20 cellular contexts compared by ENCODE assay signal in the genomic region with DNA sequence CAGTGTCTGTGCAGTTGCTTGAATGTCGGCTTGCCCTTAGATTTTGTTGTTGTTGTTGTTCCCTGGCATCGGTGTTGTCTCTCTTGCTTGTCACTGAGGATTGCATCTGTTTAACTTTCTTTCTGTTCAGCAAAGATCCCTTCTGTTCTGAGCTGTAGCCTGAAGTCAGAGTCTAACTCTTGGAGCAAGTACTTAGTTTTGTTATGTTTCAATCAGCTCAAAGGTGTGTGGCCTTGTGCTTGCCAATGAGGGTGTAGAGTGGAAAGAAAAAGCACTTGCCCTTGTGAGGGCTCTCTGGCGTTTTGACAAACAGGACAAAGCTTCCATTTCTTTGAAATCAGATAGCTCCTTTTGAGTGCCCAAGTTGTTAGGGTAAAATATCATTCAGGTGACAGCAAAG.
DNase-seq lines count a peak whose midpoint lies in the region; ATAC-seq and TF ChIP-seq lines count a peak whose summit lies in the region.
"Had no signal": no experiment of that assay in that cellular context is flagged by ENCODE, and none has a peak within 500 bp of the region (broad histone marks: within the 10 kb centered on the region; RNA-seq: fewer than 3 reads in every experiment).

No MANE protein-coding gene starts in this region.

- no peak overlapping the region for H3K4ac ChIP-seq in H9 (ENCODE audit: low read depth, low read length)

- no peak overlapping the region for H4K91ac ChIP-seq in H9 (ENCODE audit: insufficient read length, low read depth, low read length)

- H3K36me3 Mint-ChIP-seq in H9 (ENCODE audit: insufficient read depth in 1 of 3, low read depth in 3 of 3): no peaks in the 10 kb centered on the region
- no peaks in the 10 kb centered on the region for H3K36me3 Mint-ChIP-seq in naive thymus-derived CD8-positive, alpha-beta T cell
- H3K36me3 Mint-ChIP-seq: naive B cell had no signal

- no peak overlapping the region for H3K27ac ChIP-seq in H9 (ENCODE audit: insufficient read length, low read depth, low read length)
- H3K27ac ChIP-seq in RWPE2 (ENCODE audit: poor library complexity, severe bottlenecking): no peak overlapping the region
- H3K27ac ChIP-seq: breast epithelium, pancreas, SJCRH30, VCaP had no signal

- no peak overlapping the region for H2BK12ac ChIP-seq in H9 (ENCODE audit: insufficient read length, low read depth, low read length)

- peak; percentile 2 for DNase-seq in GM12865 (ENCODE audit: low read depth)
- no peak for DNase-seq in H9
- DNase-seq in RWPE2 (ENCODE audit: low spot score): no peak
- peak; percentile 19 for DNase-seq in midbrain (lab: John Stamatoyannopoulos, UW)
- DNase-seq in hippocampal formation (lab: John Stamatoyannopoulos, UW): no peak
- no peak for DNase-seq in naive thymus-derived CD8-positive, alpha-beta T cell
- no peak for DNase-seq in GF-D8 (lab: John Stamatoyannopoulos, UW)
- no peak for DNase-seq in stimulated activated CD4-positive, alpha-beta T cell treated with anti-CD3 and anti-CD28 coated beads, Interleukin-15, amount 100 ng/mL, for 24 hours
- DNase-seq: Caco-2; IMR-90; MV-4-11; naive B cell; NCI-H187; pancreas; SJCRH30; stimulated activated CD4-positive, alpha-beta T cell treated with anti-CD3 and anti-CD28 coated beads, Interleukin-2, amount 100 ng/mL, for 48 hours; stimulated activated naive CD8-positive, alpha-beta T cell treated with anti-CD3 and anti-CD28 coated beads, Interleukin-15, amount 100 ng/mL, for 72 hours had no signal

- H3K9me3 Mint-ChIP-seq in H9: no peaks in the 10 kb centered on the region
- peaks cover 0 to 8% (median 0%) of the 10 kb centered on the region in 9 donors for H3K9me3 Mint-ChIP-seq in naive thymus-derived CD8-positive, alpha-beta T cell

- H3K27ac Mint-ChIP-seq in H9: no peak overlapping the region; a peak in 1 of 7 replicates
- H3K27ac Mint-ChIP-seq in naive thymus-derived CD8-positive, alpha-beta T cell: no peak overlapping the region
- H3K27ac Mint-ChIP-seq: activated T-helper 1 cell treated with anti-CD3 and anti-CD28 coated beads, Interleukin-12 subunit alpha, Interleukin-12 subunit beta, Interleukin-2, Interleukin-4 antibody, amounts not matched to agents 30 ng/mL and 10 ng/mL and 1 ng/mL, durations not matched to agents 14 hours and 24 hours and 36 hours; naive B cell; stimulated activated naive CD8-positive, alpha-beta T cell treated with anti-CD3 and anti-CD28 coated beads, Interleukin-15, amount 100 ng/mL, for 72 hours had no signal

- peak overlapping the region; percentile 73 for H2AFZ ChIP-seq in H9 (ENCODE audit: low read length)

- WGBS in H9 (ENCODE audit: extremely low coverage, insufficient read length, low lambda C conversion rate): no CpG with 5 or more reads among the region's 3 CpGs

- H3K27me3 ChIP-seq in H9 (ENCODE audit: insufficient read depth, low read length) (no peaks in the 10 kb centered on the region), RWPE2 (ENCODE audit: insufficient read depth, poor library complexity, severe bottlenecking) (no peaks in the 10 kb centered on the region)
- H3K27me3 ChIP-seq: breast epithelium, pancreas, SJCRH30 had no signal

- POLR2A ChIA-PET in naive thymus-derived CD8-positive, alpha-beta T cell (lab: Charles Lee): no interaction called here

- H3K4me2 ChIP-seq in H9 (ENCODE audit: insufficient read depth, insufficient read length, low read length): no peak overlapping the region

- no peak overlapping the region for H2BK120ac ChIP-seq in H9 (ENCODE audit: low read depth, low read length, poor library complexity, severe bottlenecking)

- no peak overlapping the region for H3K14ac ChIP-seq in H9 (ENCODE audit: insufficient read depth, low read length)

- H3K79me1 ChIP-seq in H9 (ENCODE audit: insufficient read depth, low read depth, low read length, poor library complexity, severe bottlenecking): no peaks in the 10 kb centered on the region

- H3K23ac ChIP-seq in H9 (ENCODE audit: insufficient read length, low read depth, low read length): no peak overlapping the region

- H3K4me3 Mint-ChIP-seq in H9: no peak overlapping the region
- H3K4me3 Mint-ChIP-seq in naive thymus-derived CD8-positive, alpha-beta T cell: no peak overlapping the region
- H3K4me3 Mint-ChIP-seq: activated T-helper 1 cell treated with anti-CD3 and anti-CD28 coated beads, Interleukin-12 subunit alpha, Interleukin-12 subunit beta, Interleukin-2, Interleukin-4 antibody, amounts not matched to agents 30 ng/mL and 10 ng/mL and 1 ng/mL, durations not matched to agents 14 hours and 24 hours and 36 hours; stimulated activated naive CD8-positive, alpha-beta T cell treated with anti-CD3 and anti-CD28 coated beads, Interleukin-15, amount 100 ng/mL, for 72 hours had no signal

- no peak overlapping the region for H3K18ac ChIP-seq in H9 (ENCODE audit: insufficient read length, low read depth, low read length)

- no peak overlapping the region for H3T11ph ChIP-seq in H9 (ENCODE audit: low read length)

- no peak overlapping the region for H3K9ac ChIP-seq in H9 (ENCODE audit: extremely low read depth, insufficient read length, low read length)

- H3K4me3 ChIP-seq in GM12865 (ENCODE audit: low read depth, low read length) (no peak overlapping the region), RWPE2 (ENCODE audit: severe bottlenecking) (no peak overlapping the region)
- H3K4me3 ChIP-seq: breast epithelium, pancreas, SJCRH30 had no signal

- H2BK20ac ChIP-seq in H9 (ENCODE audit: low read depth, low read length, poor library complexity, severe bottlenecking): no peak overlapping the region

- no peak overlapping the region for H3K56ac ChIP-seq in H9 (ENCODE audit: insufficient read length, low read depth, low read length)

- H2BK15ac ChIP-seq in H9 (ENCODE audit: low read depth, low read length): no peak overlapping the region

- no peak for TF ChIP-seq CTCF in GM12865 (IDR thresholded peaks at IDR 0.05; ENCODE audit: insufficient read depth, low read depth, low read length, missing control alignments)
- no peak for TF ChIP-seq CTCF in H9 (conservative IDR thresholded peaks at IDR 0.05)
- TF ChIP-seq CTCF in RWPE2 (IDR thresholded peaks at IDR 0.05; ENCODE audit: poor library complexity, severe bottlenecking): no peak

- H2AK5ac ChIP-seq in H9 (ENCODE audit: insufficient read length, low read length): no peak overlapping the region

- H3K23me2 ChIP-seq in H9 (ENCODE audit: insufficient read length, low read depth, low read length, poor library complexity, severe bottlenecking): no peaks in the 10 kb centered on the region

- no peaks in the 10 kb centered on the region for H3K4me1 ChIP-seq in H9 (ENCODE audit: insufficient read depth, low read length)
- no peaks in the 10 kb centered on the region for H3K4me1 ChIP-seq in RWPE2 (ENCODE audit: insufficient read depth, poor library complexity, severe bottlenecking)
- H3K4me1 ChIP-seq: breast epithelium, Caco-2, pancreas, SJCRH30 had no signal

- no peaks in the 10 kb centered on the region for H3K9me3 ChIP-seq in H9 (ENCODE audit: control insufficient read depth, low read depth, low read length)
- H3K9me3 ChIP-seq in RWPE2 (ENCODE audit: severe bottlenecking): no peaks in the 10 kb centered on the region
- H3K9me3 ChIP-seq: breast epithelium, Caco-2, pancreas, SJCRH30 had no signal

- no peaks in the 10 kb centered on the region for H3K27me3 Mint-ChIP-seq in H9 (ENCODE audit: low read depth)
- no peaks in the 10 kb centered on the region for H3K27me3 Mint-ChIP-seq in naive thymus-derived CD8-positive, alpha-beta T cell
- H3K27me3 Mint-ChIP-seq: naive B cell; stimulated activated naive CD8-positive, alpha-beta T cell treated with anti-CD3 and anti-CD28 coated beads, Interleukin-15, amount 100 ng/mL, for 72 hours had no signal

- H4K5ac ChIP-seq in H9 (ENCODE audit: insufficient read length, low read depth, low read length): no peak overlapping the region

- H3K4me1 Mint-ChIP-seq in H9: no peaks in the 10 kb centered on the region
- H3K4me1 Mint-ChIP-seq in naive thymus-derived CD8-positive, alpha-beta T cell: no peaks in the 10 kb centered on the region
- H3K4me1 Mint-ChIP-seq: naive B cell; stimulated activated naive CD8-positive, alpha-beta T cell treated with anti-CD3 and anti-CD28 coated beads, Interleukin-15, amount 100 ng/mL, for 72 hours had no signal

- H4K8ac ChIP-seq in H9 (replicated peaks; ENCODE audit: insufficient read length, low read depth, low read length): no peak overlapping the region

- H4K20me1 ChIP-seq in H9 (ENCODE audit: control insufficient read depth, insufficient read depth, insufficient read length): no peaks in the 10 kb centered on the region

- H3K79me2 ChIP-seq in H9 (ENCODE audit: insufficient read depth, low read length): no peaks in the 10 kb centered on the region

- ATAC-seq in RWPE2 (ENCODE audit: low read depth): 0 out of 3 replicates have a peak, but pooled peaks have one; percentile 17
- ATAC-seq in naive thymus-derived CD8-positive, alpha-beta T cell: no peak
- ATAC-seq: stimulated activated naive CD8-positive, alpha-beta T cell treated with anti-CD3 and anti-CD28 coated beads, Interleukin-15, amount 100 ng/mL, for 72 hours had no signal

- H3K36me3 ChIP-seq in RWPE2 (ENCODE audit: low read depth): no peaks in the 10 kb centered on the region
- H3K36me3 ChIP-seq: breast epithelium, pancreas, SJCRH30 had no signal

- no peak overlapping the region for H2BK5ac ChIP-seq in H9 (ENCODE audit: insufficient read length, low read length)

Comparison
In these comparisons a context has a peak if more than half of its experiments do, and no peak if none do; other contexts are left out.
1. DNase-seq: peak in GM12865 (single experiment) and midbrain (single experiment); none in H9 (single experiment), RWPE2 (single experiment), hippocampal formation (0 of 2), naive thymus-derived CD8-positive, alpha-beta T cell (0 of 10), GF-D8 (single experiment) and stimulated activated CD4-positive, alpha-beta T cell treated with anti-CD3 and anti-CD28 coated beads, Interleukin-15, amount 100 ng/mL, for 24 hours (single experiment).